1 cellular context compared by ENCODE assay signal in the genomic region with DNA sequence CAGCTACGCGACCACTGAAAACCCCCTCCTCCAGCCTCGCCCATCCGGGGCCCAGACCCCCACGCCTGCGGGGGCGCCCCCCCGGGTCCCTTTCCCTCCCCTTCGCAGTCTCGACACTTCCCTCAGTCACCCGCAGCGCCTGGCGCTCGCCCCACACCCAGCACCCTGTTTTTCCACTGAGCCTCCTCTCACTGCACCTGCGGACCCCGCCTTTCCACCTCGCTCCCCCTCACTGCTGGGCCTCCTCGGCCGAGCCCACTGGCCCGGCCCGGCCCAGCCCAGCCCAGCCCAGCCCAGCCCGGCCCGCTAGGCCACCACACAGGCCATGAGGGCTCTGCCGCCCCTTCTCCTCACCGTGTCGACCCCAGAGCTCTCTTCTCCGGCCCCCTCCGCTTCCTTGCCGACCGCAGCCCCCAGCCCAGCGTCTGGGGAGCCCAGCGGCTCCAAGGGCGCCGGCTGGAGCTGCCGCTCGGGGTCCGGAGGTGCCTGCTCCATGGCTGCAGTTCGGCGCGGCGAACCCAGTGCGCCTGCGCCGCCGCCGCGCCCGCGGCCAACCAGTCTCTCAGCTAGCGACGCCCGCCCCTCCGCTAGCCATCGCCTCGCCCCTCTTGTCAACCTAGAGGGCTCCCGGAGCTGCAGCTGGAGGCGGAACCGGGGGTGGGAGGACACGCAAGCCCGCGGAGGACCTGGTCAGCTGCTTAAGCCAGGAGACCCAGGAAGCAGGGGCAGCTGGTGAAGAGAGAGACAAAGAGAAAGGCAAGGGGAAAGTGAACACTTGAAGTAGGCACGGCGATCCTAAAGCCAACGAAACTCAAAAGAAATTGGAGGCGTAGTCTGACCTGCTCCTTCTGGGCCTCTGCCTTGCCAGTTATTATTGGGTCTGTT.
TF ChIP-seq lines count a peak whose summit lies in the region.

A gene (minus strand): TSS at position 525 of the 885 bp plus-strand sequence. CDS start 30 bp downstream, at position 495.

TF ChIP-seq in GM12878, 131 proteins besides CTCF, POLR2A, EP300 and RAD21 (continued from another document and continues in another):
- TF ChIP-seq, protein P1, sequence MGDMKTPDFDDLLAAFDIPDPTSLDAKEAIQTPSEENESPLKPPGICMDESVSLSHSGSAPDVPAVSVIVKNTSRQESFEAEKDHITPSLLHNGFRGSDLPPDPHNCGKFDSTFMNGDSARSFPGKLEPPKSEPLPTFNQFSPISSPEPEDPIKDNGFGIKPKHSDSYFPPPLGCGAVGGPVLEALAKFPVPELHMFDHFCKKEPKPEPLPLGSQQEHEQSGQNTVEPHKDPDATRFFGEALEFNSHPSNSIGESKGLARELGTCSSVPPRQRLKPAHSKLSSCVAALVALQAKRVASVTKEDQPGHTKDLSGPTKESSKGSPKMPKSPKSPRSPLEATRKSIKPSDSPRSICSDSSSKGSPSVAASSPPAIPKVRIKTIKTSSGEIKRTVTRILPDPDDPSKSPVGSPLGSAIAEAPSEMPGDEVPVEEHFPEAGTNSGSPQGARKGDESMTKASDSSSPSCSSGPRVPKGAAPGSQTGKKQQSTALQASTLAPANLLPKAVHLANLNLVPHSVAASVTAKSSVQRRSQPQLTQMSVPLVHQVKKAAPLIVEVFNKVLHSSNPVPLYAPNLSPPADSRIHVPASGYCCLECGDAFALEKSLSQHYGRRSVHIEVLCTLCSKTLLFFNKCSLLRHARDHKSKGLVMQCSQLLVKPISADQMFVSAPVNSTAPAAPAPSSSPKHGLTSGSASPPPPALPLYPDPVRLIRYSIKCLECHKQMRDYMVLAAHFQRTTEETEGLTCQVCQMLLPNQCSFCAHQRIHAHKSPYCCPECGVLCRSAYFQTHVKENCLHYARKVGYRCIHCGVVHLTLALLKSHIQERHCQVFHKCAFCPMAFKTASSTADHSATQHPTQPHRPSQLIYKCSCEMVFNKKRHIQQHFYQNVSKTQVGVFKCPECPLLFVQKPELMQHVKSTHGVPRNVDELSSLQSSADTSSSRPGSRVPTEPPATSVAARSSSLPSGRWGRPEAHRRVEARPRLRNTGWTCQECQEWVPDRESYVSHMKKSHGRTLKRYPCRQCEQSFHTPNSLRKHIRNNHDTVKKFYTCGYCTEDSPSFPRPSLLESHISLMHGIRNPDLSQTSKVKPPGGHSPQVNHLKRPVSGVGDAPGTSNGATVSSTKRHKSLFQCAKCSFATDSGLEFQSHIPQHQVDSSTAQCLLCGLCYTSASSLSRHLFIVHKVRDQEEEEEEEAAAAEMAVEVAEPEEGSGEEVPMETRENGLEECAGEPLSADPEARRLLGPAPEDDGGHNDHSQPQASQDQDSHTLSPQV (IDR thresholded peaks at IDR 0.05): no peak
- no peak for TF ChIP-seq RFX5 (IDR thresholded peaks at IDR 0.05; ENCODE audit: low read depth, low read length)
- TF ChIP-seq SIN3A (IDR thresholded peaks at IDR 0.05; ENCODE audit: low read depth, low read length): peak; percentile 50; the same call in 1 of the 2 replicates
- TF ChIP-seq TCF7 (IDR thresholded peaks at IDR 0.05; ENCODE audit: borderline replicate concordance): no peak
- TF ChIP-seq ESRRA (IDR thresholded peaks at IDR 0.05; ENCODE audit: low read length): no peak
- TF ChIP-seq SMARCA5 (IDR thresholded peaks at IDR 0.05): peak; percentile 25; the same call in 1 of the 2 replicates
- TF ChIP-seq, protein P2, sequence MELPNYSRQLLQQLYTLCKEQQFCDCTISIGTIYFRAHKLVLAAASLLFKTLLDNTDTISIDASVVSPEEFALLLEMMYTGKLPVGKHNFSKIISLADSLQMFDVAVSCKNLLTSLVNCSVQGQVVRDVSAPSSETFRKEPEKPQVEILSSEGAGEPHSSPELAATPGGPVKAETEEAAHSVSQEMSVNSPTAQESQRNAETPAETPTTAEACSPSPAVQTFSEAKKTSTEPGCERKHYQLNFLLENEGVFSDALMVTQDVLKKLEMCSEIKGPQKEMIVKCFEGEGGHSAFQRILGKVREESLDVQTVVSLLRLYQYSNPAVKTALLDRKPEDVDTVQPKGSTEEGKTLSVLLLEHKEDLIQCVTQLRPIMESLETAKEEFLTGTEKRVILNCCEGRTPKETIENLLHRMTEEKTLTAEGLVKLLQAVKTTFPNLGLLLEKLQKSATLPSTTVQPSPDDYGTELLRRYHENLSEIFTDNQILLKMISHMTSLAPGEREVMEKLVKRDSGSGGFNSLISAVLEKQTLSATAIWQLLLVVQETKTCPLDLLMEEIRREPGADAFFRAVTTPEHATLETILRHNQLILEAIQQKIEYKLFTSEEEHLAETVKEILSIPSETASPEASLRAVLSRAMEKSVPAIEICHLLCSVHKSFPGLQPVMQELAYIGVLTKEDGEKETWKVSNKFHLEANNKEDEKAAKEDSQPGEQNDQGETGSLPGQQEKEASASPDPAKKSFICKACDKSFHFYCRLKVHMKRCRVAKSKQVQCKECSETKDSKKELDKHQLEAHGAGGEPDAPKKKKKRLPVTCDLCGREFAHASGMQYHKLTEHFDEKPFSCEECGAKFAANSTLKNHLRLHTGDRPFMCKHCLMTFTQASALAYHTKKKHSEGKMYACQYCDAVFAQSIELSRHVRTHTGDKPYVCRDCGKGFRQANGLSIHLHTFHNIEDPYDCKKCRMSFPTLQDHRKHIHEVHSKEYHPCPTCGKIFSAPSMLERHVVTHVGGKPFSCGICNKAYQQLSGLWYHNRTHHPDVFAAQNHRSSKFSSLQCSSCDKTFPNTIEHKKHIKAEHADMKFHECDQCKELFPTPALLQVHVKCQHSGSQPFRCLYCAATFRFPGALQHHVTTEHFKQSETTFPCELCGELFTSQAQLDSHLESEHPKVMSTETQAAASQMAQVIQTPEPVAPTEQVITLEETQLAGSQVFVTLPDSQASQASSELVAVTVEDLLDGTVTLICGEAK (IDR thresholded peaks at IDR 0.05; ENCODE audit: borderline replicate concordance): no peak
- peak; percentile 50; the same call in 1 of the 2 replicates for TF ChIP-seq PML (IDR thresholded peaks at IDR 0.05; ENCODE audit: low read length)
- TF ChIP-seq TCF12 (IDR thresholded peaks at IDR 0.05; ENCODE audit: low read depth, low read length): peak; percentile 75
- peak in 1 of 2 experiments; percentile 86; a peak in 2 of 3 replicates for TF ChIP-seq EGR1 (IDR thresholded peaks at IDR 0.05; ENCODE audit: borderline replicate concordance in 1 of 2, low read depth in 2 of 2, low read length in 2 of 2)
- no peak for TF ChIP-seq CHD4 (IDR thresholded peaks at IDR 0.05)
- 0 out of 2 replicates have a peak, but pooled peaks have one; percentile 22 for TF ChIP-seq PAX5 (IDR thresholded peaks at IDR 0.05; ENCODE audit: borderline replicate concordance, low read depth, low read length)
- TF ChIP-seq IKZF2 (IDR thresholded peaks at IDR 0.05): peak; percentile 15 to 19; a peak in 1 of 4 replicates
- no peak for TF ChIP-seq CHD1 (IDR thresholded peaks at IDR 0.05; ENCODE audit: low read depth, low read length)
- no peak for TF ChIP-seq ETV6 (conservative IDR thresholded peaks at IDR 0.05 in 1 of 2, IDR thresholded peaks at IDR 0.05 in 1 of 2; ENCODE audit: borderline replicate concordance in 1 of 2, low read depth in 1 of 2)
- no peak for TF ChIP-seq SPI1 (IDR thresholded peaks at IDR 0.05; ENCODE audit: borderline replicate concordance, insufficient read depth, low read depth, low read length)
- TF ChIP-seq BRCA1 (IDR thresholded peaks at IDR 0.05; ENCODE audit: low read depth, low read length): no peak
- TF ChIP-seq NFIC (IDR thresholded peaks at IDR 0.05; ENCODE audit: low read depth, low read length): no peak
- TF ChIP-seq NBN (IDR thresholded peaks at IDR 0.05): peak; percentile 35; the same call in 1 of the 2 replicates
- TF ChIP-seq, protein P3, sequence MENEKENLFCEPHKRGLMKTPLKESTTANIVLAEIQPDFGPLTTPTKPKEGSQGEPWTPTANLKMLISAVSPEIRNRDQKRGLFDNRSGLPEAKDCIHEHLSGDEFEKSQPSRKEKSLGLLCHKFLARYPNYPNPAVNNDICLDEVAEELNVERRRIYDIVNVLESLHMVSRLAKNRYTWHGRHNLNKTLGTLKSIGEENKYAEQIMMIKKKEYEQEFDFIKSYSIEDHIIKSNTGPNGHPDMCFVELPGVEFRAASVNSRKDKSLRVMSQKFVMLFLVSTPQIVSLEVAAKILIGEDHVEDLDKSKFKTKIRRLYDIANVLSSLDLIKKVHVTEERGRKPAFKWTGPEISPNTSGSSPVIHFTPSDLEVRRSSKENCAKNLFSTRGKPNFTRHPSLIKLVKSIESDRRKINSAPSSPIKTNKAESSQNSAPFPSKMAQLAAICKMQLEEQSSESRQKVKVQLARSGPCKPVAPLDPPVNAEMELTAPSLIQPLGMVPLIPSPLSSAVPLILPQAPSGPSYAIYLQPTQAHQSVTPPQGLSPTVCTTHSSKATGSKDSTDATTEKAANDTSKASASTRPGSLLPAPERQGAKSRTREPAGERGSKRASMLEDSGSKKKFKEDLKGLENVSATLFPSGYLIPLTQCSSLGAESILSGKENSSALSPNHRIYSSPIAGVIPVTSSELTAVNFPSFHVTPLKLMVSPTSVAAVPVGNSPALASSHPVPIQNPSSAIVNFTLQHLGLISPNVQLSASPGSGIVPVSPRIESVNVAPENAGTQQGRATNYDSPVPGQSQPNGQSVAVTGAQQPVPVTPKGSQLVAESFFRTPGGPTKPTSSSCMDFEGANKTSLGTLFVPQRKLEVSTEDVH (IDR thresholded peaks at IDR 0.05; ENCODE audit: low read depth, partially characterized antibody): no peak
- TF ChIP-seq YBX1 (IDR thresholded peaks at IDR 0.05): no peak
- TF ChIP-seq SP1 (IDR thresholded peaks at IDR 0.05; ENCODE audit: low read depth, low read length): no peak
- no peak; the same call in 1 of the 2 replicates for TF ChIP-seq HDGF (IDR thresholded peaks at IDR 0.05)
- TF ChIP-seq, protein P4, sequence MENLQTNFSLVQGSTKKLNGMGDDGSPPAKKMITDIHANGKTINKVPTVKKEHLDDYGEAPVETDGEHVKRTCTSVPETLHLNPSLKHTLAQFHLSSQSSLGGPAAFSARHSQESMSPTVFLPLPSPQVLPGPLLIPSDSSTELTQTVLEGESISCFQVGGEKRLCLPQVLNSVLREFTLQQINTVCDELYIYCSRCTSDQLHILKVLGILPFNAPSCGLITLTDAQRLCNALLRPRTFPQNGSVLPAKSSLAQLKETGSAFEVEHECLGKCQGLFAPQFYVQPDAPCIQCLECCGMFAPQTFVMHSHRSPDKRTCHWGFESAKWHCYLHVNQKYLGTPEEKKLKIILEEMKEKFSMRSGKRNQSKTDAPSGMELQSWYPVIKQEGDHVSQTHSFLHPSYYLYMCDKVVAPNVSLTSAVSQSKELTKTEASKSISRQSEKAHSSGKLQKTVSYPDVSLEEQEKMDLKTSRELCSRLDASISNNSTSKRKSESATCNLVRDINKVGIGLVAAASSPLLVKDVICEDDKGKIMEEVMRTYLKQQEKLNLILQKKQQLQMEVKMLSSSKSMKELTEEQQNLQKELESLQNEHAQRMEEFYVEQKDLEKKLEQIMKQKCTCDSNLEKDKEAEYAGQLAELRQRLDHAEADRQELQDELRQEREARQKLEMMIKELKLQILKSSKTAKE (IDR thresholded peaks at IDR 0.05; ENCODE audit: low read depth, poor library complexity, severe bottlenecking): no peak
- TF ChIP-seq NR2F1 (conservative IDR thresholded peaks at IDR 0.05): 0 out of 2 replicates have a peak, but pooled peaks have one; percentile 9
- TF ChIP-seq, protein P5, sequence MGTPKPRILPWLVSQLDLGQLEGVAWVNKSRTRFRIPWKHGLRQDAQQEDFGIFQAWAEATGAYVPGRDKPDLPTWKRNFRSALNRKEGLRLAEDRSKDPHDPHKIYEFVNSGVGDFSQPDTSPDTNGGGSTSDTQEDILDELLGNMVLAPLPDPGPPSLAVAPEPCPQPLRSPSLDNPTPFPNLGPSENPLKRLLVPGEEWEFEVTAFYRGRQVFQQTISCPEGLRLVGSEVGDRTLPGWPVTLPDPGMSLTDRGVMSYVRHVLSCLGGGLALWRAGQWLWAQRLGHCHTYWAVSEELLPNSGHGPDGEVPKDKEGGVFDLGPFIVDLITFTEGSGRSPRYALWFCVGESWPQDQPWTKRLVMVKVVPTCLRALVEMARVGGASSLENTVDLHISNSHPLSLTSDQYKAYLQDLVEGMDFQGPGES (IDR thresholded peaks at IDR 0.05): no peak
- no peak for TF ChIP-seq CBX3 (IDR thresholded peaks at IDR 0.05; ENCODE audit: borderline replicate concordance, low read depth)
- TF ChIP-seq, protein P6, sequence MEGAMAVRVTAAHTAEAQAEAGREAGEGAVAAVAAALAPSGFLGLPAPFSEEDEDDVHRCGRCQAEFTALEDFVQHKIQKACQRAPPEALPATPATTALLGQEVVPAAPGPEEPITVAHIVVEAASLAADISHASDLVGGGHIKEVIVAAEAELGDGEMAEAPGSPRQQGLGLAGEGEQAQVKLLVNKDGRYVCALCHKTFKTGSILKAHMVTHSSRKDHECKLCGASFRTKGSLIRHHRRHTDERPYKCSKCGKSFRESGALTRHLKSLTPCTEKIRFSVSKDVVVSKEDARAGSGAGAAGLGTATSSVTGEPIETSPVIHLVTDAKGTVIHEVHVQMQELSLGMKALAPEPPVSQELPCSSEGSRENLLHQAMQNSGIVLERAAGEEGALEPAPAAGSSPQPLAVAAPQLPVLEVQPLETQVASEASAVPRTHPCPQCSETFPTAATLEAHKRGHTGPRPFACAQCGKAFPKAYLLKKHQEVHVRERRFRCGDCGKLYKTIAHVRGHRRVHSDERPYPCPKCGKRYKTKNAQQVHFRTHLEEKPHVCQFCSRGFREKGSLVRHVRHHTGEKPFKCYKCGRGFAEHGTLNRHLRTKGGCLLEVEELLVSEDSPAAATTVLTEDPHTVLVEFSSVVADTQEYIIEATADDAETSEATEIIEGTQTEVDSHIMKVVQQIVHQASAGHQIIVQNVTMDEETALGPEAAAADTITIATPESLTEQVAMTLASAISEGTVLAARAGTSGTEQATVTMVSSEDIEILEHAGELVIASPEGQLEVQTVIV (IDR thresholded peaks at IDR 0.05; ENCODE audit: borderline replicate concordance, partially characterized antibody): no peak
- TF ChIP-seq BACH1 (IDR thresholded peaks at IDR 0.05; ENCODE audit: borderline replicate concordance): peak; percentile 57; the same call in 1 of the 2 replicates
- TF ChIP-seq MTA2 (IDR thresholded peaks at IDR 0.05; ENCODE audit: low read depth): no peak
- no peak for TF ChIP-seq TARDBP (IDR thresholded peaks at IDR 0.05; ENCODE audit: borderline replicate concordance)
- TF ChIP-seq RBBP5 (conservative IDR thresholded peaks at IDR 0.05): no peak
- TF ChIP-seq, protein P7, sequence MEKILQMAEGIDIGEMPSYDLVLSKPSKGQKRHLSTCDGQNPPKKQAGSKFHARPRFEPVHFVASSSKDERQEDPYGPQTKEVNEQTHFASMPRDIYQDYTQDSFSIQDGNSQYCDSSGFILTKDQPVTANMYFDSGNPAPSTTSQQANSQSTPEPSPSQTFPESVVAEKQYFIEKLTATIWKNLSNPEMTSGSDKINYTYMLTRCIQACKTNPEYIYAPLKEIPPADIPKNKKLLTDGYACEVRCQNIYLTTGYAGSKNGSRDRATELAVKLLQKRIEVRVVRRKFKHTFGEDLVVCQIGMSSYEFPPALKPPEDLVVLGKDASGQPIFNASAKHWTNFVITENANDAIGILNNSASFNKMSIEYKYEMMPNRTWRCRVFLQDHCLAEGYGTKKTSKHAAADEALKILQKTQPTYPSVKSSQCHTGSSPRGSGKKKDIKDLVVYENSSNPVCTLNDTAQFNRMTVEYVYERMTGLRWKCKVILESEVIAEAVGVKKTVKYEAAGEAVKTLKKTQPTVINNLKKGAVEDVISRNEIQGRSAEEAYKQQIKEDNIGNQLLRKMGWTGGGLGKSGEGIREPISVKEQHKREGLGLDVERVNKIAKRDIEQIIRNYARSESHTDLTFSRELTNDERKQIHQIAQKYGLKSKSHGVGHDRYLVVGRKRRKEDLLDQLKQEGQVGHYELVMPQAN (conservative IDR thresholded peaks at IDR 0.05): peak; percentile 64; the same call in 1 of the 2 replicates
- peak; percentile 48; the same call in 1 of the 2 replicates for TF ChIP-seq GATAD2B (conservative IDR thresholded peaks at IDR 0.05; ENCODE audit: low read depth)
- no peak for TF ChIP-seq KLF5 (IDR thresholded peaks at IDR 0.05; ENCODE audit: partially characterized antibody)
- TF ChIP-seq CEBPB (IDR thresholded peaks at IDR 0.05; ENCODE audit: borderline replicate concordance in 1 of 2, low read depth in 2 of 2, low read length in 2 of 2): no peak
